Comparison of ENCODE assay signal across 24 cellular contexts in the genomic region with DNA sequence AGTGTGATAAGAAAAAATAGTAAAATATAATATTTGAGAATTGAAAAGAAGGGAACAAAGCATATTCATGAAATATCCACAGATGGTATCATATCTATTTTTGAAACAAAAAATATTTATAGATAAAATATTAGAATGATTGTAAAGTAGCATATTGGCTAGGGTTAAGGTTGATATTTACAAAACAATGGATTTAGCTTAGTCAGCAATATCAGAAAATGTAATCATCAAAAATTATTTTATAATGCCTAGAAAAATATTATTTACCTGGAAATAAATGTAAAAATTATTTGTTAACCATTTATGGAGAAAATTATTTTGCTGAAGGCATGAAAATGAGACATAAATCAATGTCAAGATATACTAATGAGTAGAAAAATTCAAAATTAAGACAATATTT. TPM values are rescaled to one million over a fixed set of nuclear protein-coding genes. Genes with fewer than 3 reads are reported as not detected.
"Had no signal": no experiment of that assay in that cellular context is flagged by ENCODE, and none has a peak within 500 bp of the region (broad histone marks: within the 10 kb centered on the region; RNA-seq: fewer than 3 reads in every experiment).

No MANE protein-coding gene starts in this region.

- FAIRE-seq: HTR-8/SVneo, RCC 7860 had no signal

- H3K9me3 ChIP-seq: SJSA1 had no signal

- H3K4me3 ChIP-seq: SJSA1, SK-N-MC had no signal

- H3K27ac ChIP-seq: HL-60, KMS-11, SJSA1, SK-N-MC had no signal

- H3K4me2 ChIP-seq: KMS-11 had no signal

- H3K4me1 ChIP-seq: SJSA1 had no signal

- DNase-seq: Kasumi-1, MM.1S, NCI-H1092 treated with DMSO at 0.1 percent for 48 hours, NCI-H1436, NCI-H187, NCI-H2029, NCI-H2081 treated with DMSO at 0.1 percent for 48 hours, NCI-H2171, NCI-H226, NCI-H446, NCI-H510A, NCI-H524 treated with DMSO at 0.1 percent for 48 hours, NCI-H69, NCI-H774, Right ventricle myocardium superior, RPMI8226, SIG-M5 had no signal

- H3K9ac ChIP-seq: KMS-11 had no signal

- H3K27me3 ChIP-seq: SJSA1 had no signal

RNA-seq across cellular contexts. Expression of a gene that starts 33.7 kb away (rescaled TPM):
- total RNA-seq: M059J, Right ventricle myocardium superior, SJSA1 had no signal
